27 cellular contexts compared by ENCODE assay signal in the genomic region with DNA sequence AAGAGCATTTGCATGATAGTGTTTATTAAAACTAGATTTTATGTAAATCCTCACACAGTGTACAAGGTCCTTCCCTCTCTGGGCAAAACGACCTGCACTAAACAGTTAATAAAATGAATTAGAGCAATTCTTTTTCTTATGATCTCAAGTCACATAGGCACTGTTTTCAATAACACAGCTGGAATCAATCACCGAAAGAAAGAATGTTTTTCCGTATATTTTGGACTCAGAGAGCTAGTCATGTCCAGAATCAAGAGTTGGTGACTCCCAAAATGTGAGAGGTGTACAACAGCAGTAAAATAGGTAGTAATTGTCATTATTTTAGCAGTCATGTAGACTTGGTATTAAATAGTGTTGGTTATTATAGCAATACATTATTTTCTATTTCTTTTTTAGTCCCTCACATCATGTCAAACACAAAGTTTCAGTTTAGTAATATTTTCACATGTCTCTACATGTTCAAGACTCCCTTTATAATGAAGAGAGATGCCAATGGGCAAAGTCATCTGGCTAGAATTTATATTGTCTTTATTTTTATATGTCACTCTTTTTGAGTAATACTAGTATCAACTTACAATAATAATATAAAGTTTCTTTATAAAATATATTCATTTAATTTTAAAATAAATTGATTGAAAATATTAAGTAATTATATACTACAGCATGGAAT.
"Had no signal": no experiment of that assay in that cellular context is flagged by ENCODE, and none has a peak within 500 bp of the region (broad histone marks: within the 10 kb centered on the region; RNA-seq: fewer than 3 reads in every experiment).

No MANE protein-coding gene starts in this region.

- H3K36me3 ChIP-seq: left lung, ovary, right atrium auricular region, spleen had no signal

- H3K27me3 ChIP-seq: body of pancreas, hepatocyte, left lung, ovary, right atrium auricular region, spleen had no signal

- DNase-seq: activated CD4-positive, alpha-beta memory T cell treated with anti-CD3 and anti-CD28 coated beads for 36 hours; activated CD4-positive, alpha-beta T cell treated with anti-CD3 and anti-CD28 coated beads for 48 hours; activated effector memory CD4-positive, alpha-beta T cell treated with Interleukin-2 at 50 U/mL for 16 hours; activated naive CD4-positive, alpha-beta T cell treated with anti-CD3 and anti-CD28 coated beads, Interleukin-2, amount 50 U/mL, for 16 hours; activated naive CD8-positive, alpha-beta T cell treated with anti-CD3 and anti-CD28 coated beads, Interleukin-2, amount 50 U/mL, for 24 hours; activated T-cell treated with anti-CD3 and anti-CD28 coated beads, Interleukin-2, amount 50 U/mL, for 48 hours; anterior cingulate cortex; body of pancreas; caudate nucleus; dermis blood vessel endothelial cell; effector CD8-positive, alpha-beta T cell; foreskin melanocyte; glutamatergic neuron; immature natural killer cell; kidney glomerular epithelial cell; left lung; ovary; psoas muscle; spleen; stimulated activated CD4-positive, alpha-beta T cell treated with anti-CD3 and anti-CD28 coated beads, Interleukin-4, amount 100 ng/mL, for 24 hours; stimulated activated naive CD8-positive, alpha-beta T cell treated with anti-CD3 and anti-CD28 coated beads, Interleukin-15, Interleukin-2, amounts not matched to agents 100 U/mL and 50 U/mL, for 24 hours; SW 1271; T-helper 17 cell had no signal

- ATAC-seq: activated naive CD8-positive, alpha-beta T cell treated with anti-CD3 and anti-CD28 coated beads, Interleukin-2, amount 50 U/mL, for 24 hours; body of pancreas; esophagus mucosa; left lung; natural killer cell treated with Interleukin-12 subunit alpha and Interleukin-12 subunit beta and Interleukin-15 and Interleukin-18, amount 100 ng/mL, for 72 hours; psoas muscle; stimulated activated naive CD8-positive, alpha-beta T cell treated with anti-CD3 and anti-CD28 coated beads, Interleukin-15, Interleukin-2, amounts not matched to agents 100 U/mL and 50 U/mL, for 24 hours; T-helper 17 cell had no signal

- H3K4me1 ChIP-seq: body of pancreas, left lung, psoas muscle, right atrium auricular region, spleen had no signal

- H3K27ac ChIP-seq: body of pancreas, hepatocyte, left lung, ovary, psoas muscle, right atrium auricular region, spleen had no signal

- H3K4me2 ChIP-seq: hepatocyte had no signal

- H3K9me3 ChIP-seq: body of pancreas, left lung, ovary, psoas muscle, right atrium auricular region had no signal

- H3K4me3 ChIP-seq: body of pancreas, hepatocyte, left lung, ovary, psoas muscle, right atrium auricular region, spleen had no signal

- H2AFZ ChIP-seq: hepatocyte had no signal
